In genomic region chr16:57859331-57859730, GRCh38 we compare ENCODE assay signal across 1 cellular context.
TF ChIP-seq lines count a peak whose summit lies in the region.

No MANE protein-coding gene starts in this region.

TF ChIP-seq in endothelial cell of umbilical vein, 7 proteins besides CTCF, POLR2A, EP300 and RAD21 (continued from another document):
- TF ChIP-seq JUN (IDR thresholded peaks at IDR 0.05; ENCODE audit: borderline replicate concordance, insufficient read depth, insufficient read length, low read depth), result no peak
- no peak for TF ChIP-seq FOS (IDR thresholded peaks at IDR 0.05; ENCODE audit: borderline replicate concordance, insufficient read depth, low read length)
- no peak for TF ChIP-seq MYC (IDR thresholded peaks at IDR 0.05; ENCODE audit: low read depth, low read length)
TF ChIP-seq in endothelial cell of umbilical vein: peak in this region for 0.
